ENCODE assay signal across 22 cellular contexts in genomic region chr3:45002680-45003079, GRCh38. TPM values are rescaled to one million over a fixed set of nuclear protein-coding genes. Genes with fewer than 3 reads are reported as not detected.
A peak's percentile ranks its signal among the peaks of the same experiment; 100 is the strongest.
DNase-seq lines count a peak whose midpoint lies in the region; ATAC-seq, FAIRE-seq and TF ChIP-seq lines count a peak whose summit lies in the region.
"Had no signal": no experiment of that assay in that cellular context is flagged by ENCODE, and none has a peak within 500 bp of the region (broad histone marks: within the 10 kb centered on the region; RNA-seq: fewer than 3 reads in every experiment).

No MANE protein-coding gene starts in this region.

- H3K9me3 ChIP-seq in PC-3 (ENCODE audit: low read length), result no peaks in the 10 kb centered on the region
- H3K9me3 ChIP-seq in endothelial cell of umbilical vein (replicated peaks; ENCODE audit: control insufficient read depth, insufficient read depth, low read length), result no peaks in the 10 kb centered on the region
- H3K9me3 ChIP-seq: lower lobe of right lung, upper lobe of right lung had no signal

- POLR2A ChIA-PET in PC-3 (lab: Charles Lee; ENCODE audit: unreplicated experiment), result no interaction called here
- POLR2A ChIA-PET in endothelial cell of umbilical vein (lab: Charles Lee), result interaction anchor here (1.3 kb wide), 1 partner anchor 9 kb away, joined by 4 read pairs; no protein-coding TSS in a partner anchor
- POLR2A ChIA-PET in naive thymus-derived CD8-positive, alpha-beta T cell (lab: Charles Lee), result no interaction called here

- H3K36me3 ChIP-seq in PC-3 (ENCODE audit: low read depth, low read length) (peaks cover 47% of the 10 kb centered on the region), endothelial cell of umbilical vein (ENCODE audit: control insufficient read depth in 2 of 2, extremely low read depth in 1 of 2, insufficient read depth in 2 of 2, low read length in 2 of 2) (peaks cover 6 to 11% of the 10 kb centered on the region in 2 experiments)

- no peaks in the 10 kb centered on the region for H4K20me1 ChIP-seq in PC-3 (ENCODE audit: low read length)
- no peaks in the 10 kb centered on the region for H4K20me1 ChIP-seq in endothelial cell of umbilical vein (replicated peaks; ENCODE audit: control insufficient read depth, extremely low read depth, insufficient read depth, low read length)

- intact Hi-C loops in PC-3 (cut with micrococcal nuclease) (no loop called here), endothelial cell of umbilical vein (cut with micrococcal nuclease) (no loop called here)

- no peak for TF ChIP-seq CTCF in PC-3 (conservative IDR thresholded peaks at IDR 0.05; ENCODE audit: low read depth, low read length)
- TF ChIP-seq CTCF in endothelial cell of umbilical vein (IDR thresholded peaks at IDR 0.05; ENCODE audit: extremely low read depth in 1 of 2, insufficient read depth in 1 of 2, low read depth in 1 of 2, low read length in 2 of 2), result no peak
- no peak for TF ChIP-seq CTCF in foreskin keratinocyte (conservative IDR thresholded peaks at IDR 0.05)

- no peak overlapping the region for H3K9ac ChIP-seq in PC-3 (ENCODE audit: low read length)
- H3K9ac ChIP-seq in endothelial cell of umbilical vein (replicated peaks; ENCODE audit: extremely low read depth, insufficient read depth, low read length), result peak overlapping the region; percentile 11

- H3K27ac ChIP-seq in PC-3 (ENCODE audit: low read length) (no peak overlapping the region), endothelial cell of umbilical vein (ENCODE audit: insufficient read depth, low read depth, low read length) (peak overlapping the region; percentile 74), foreskin keratinocyte (no peak overlapping the region)
- H3K27ac ChIP-seq: epithelial cell of prostate, lower lobe of right lung, upper lobe of right lung had no signal

- no peaks in the 10 kb centered on the region for H3K9me2 ChIP-seq in PC-3 (replicated peaks; ENCODE audit: low read length)

- FAIRE-seq in endothelial cell of umbilical vein (lab: Jason Lieb, UNC), result no peak

- CTCF ChIA-PET in PC-3 (lab: Charles Lee), result no interaction called here
- CTCF ChIA-PET in endothelial cell of umbilical vein (lab: Charles Lee), result interaction anchor here (3.4 to 3.5 kb wide), 2 partner anchors 9 to 10 kb away, joined by 15 to 16 read pairs; no protein-coding TSS in a partner anchor

- dilution Hi-C loops in endothelial cell of umbilical vein (cut with MboI; ENCODE audit: extremely low pct_ligation_motif_present, low sequenced_read_pairs), result no loop called here

- H3K4me3 Mint-ChIP-seq in T-helper 2 cell treated with Interferon-gamma antibody and Interleukin-4, amounts not matched to agents 5 μg/mL and 100 μg/mL, for 36 hours, result no peak overlapping the region
- no peak overlapping the region for H3K4me3 Mint-ChIP-seq in naive thymus-derived CD8-positive, alpha-beta T cell
- H3K4me3 Mint-ChIP-seq: activated CD4-positive, alpha-beta T cell treated with anti-CD3 and anti-CD28 coated beads for 36 hours; activated CD8-positive, alpha-beta memory T cell treated with anti-CD3 and anti-CD28 coated beads, Interleukin-2, amount 10 ng/mL, durations not matched to agents 7 days and 5 days had no signal

- H3K4me1 ChIP-seq in PC-3 (ENCODE audit: insufficient read depth, low read length) (no peaks in the 10 kb centered on the region), endothelial cell of umbilical vein (ENCODE audit: control insufficient read depth, extremely low read depth, insufficient read depth, low read length) (peaks cover 13% of the 10 kb centered on the region), foreskin keratinocyte (no peaks in the 10 kb centered on the region)
- H3K4me1 ChIP-seq: lower lobe of right lung, upper lobe of right lung had no signal

- H3F3A ChIP-seq in PC-3 (ENCODE audit: low read length, unreplicated experiment), result no peaks in the 10 kb centered on the region

- H3K27me3 Mint-ChIP-seq in T-helper 2 cell treated with Interferon-gamma antibody and Interleukin-4, amounts not matched to agents 5 μg/mL and 100 μg/mL, for 36 hours (ENCODE audit: low read depth), result no peaks in the 10 kb centered on the region
- no peaks in the 10 kb centered on the region for H3K27me3 Mint-ChIP-seq in naive thymus-derived CD8-positive, alpha-beta T cell
- H3K27me3 Mint-ChIP-seq: activated CD4-positive, alpha-beta T cell treated with anti-CD3 and anti-CD28 coated beads for 36 hours; activated CD8-positive, alpha-beta memory T cell treated with anti-CD3 and anti-CD28 coated beads, Interleukin-2, amount 10 ng/mL, durations not matched to agents 7 days and 5 days had no signal

- H3K27me3 ChIP-seq in PC-3 (ENCODE audit: low read length) (no peaks in the 10 kb centered on the region), endothelial cell of umbilical vein (ENCODE audit: control insufficient read depth in 2 of 2, insufficient read depth in 2 of 2, low read length in 2 of 2) (no peaks in the 10 kb centered on the region), foreskin keratinocyte (no peaks in the 10 kb centered on the region)
- H3K27me3 ChIP-seq: upper lobe of right lung had no signal

- H3K4me3 ChIP-seq in PC-3 (ENCODE audit: low read length), result no peak overlapping the region
- H3K4me3 ChIP-seq in endothelial cell of umbilical vein (replicated peaks in 1 of 3; ENCODE audit: insufficient read depth in 1 of 3, low read depth in 1 of 3, low read length in 3 of 3), result no peak overlapping the region
- H3K4me3 ChIP-seq: lower lobe of right lung, upper lobe of right lung had no signal

- BruUV-seq in PC-3 (replicated peaks; lab: Mats Ljungman, UMichigan) (TSS peak; percentile 15), endothelial cell of umbilical vein (replicated peaks; lab: Mats Ljungman, UMichigan) (no TSS peak)

- ATAC-seq in PC-3 (no peak), HG03432 (IDR thresholded peaks at IDR 0.05; ENCODE audit: unreplicated experiment) (no peak), foreskin keratinocyte (no peak)
- ATAC-seq in naive thymus-derived CD8-positive, alpha-beta T cell, result no peak
- ATAC-seq: activated CD4-positive, alpha-beta T cell treated with anti-CD3 and anti-CD28 coated beads for 36 hours; activated CD8-positive, alpha-beta memory T cell treated with anti-CD3 and anti-CD28 coated beads, Interleukin-2, amount 10 ng/mL, durations not matched to agents 7 days and 5 days; lower lobe of right lung; upper lobe of right lung had no signal

- peak overlapping the region; percentile 24 for H3K27ac Mint-ChIP-seq in T-helper 2 cell treated with Interferon-gamma antibody and Interleukin-4, amounts not matched to agents 5 μg/mL and 100 μg/mL, for 36 hours
- peak overlapping the region; percentile 9 to 93 (median 78) for H3K27ac Mint-ChIP-seq in naive thymus-derived CD8-positive, alpha-beta T cell
- H3K27ac Mint-ChIP-seq: activated CD4-positive, alpha-beta T cell treated with anti-CD3 and anti-CD28 coated beads for 36 hours; activated CD8-positive, alpha-beta memory T cell treated with anti-CD3 and anti-CD28 coated beads, Interleukin-2, amount 10 ng/mL, durations not matched to agents 7 days and 5 days; activated T-helper 2 cell treated with anti-CD3 and anti-CD28 coated beads, Interferon-gamma antibody, Interleukin-2, Interleukin-4, amounts not matched to agents 10 μg/mL and 5 μg/mL and 100 μg/mL, durations not matched to agents 14 hours and 24 hours and 36 hours had no signal

- no peak overlapping the region for H2AFZ ChIP-seq in PC-3 (ENCODE audit: low read length)
- no peak overlapping the region for H2AFZ ChIP-seq in endothelial cell of umbilical vein (ENCODE audit: low read depth, low read length)

- no peak for TF ChIP-seq POLR2A in endothelial cell of umbilical vein (IDR thresholded peaks at IDR 0.05; ENCODE audit: low read depth, low read length)

- no peaks in the 10 kb centered on the region for H3K79me2 ChIP-seq in PC-3 (ENCODE audit: low read length)
- no peaks in the 10 kb centered on the region for H3K79me2 ChIP-seq in endothelial cell of umbilical vein (ENCODE audit: control insufficient read depth, insufficient read depth, low read length)

- H3K36me3 Mint-ChIP-seq in T-helper 2 cell treated with Interferon-gamma antibody and Interleukin-4, amounts not matched to agents 5 μg/mL and 100 μg/mL, for 36 hours (ENCODE audit: low read depth), result peaks cover 66% of the 10 kb centered on the region
- peaks cover 6 to 65% (median 22%) of the 10 kb centered on the region in 3 donors for H3K36me3 Mint-ChIP-seq in naive thymus-derived CD8-positive, alpha-beta T cell

- peaks cover 9% of the 10 kb centered on the region for H3K9me3 Mint-ChIP-seq in T-helper 2 cell treated with Interferon-gamma antibody and Interleukin-4, amounts not matched to agents 5 μg/mL and 100 μg/mL, for 36 hours
- H3K9me3 Mint-ChIP-seq in naive thymus-derived CD8-positive, alpha-beta T cell, result peaks cover 0 to 9% (median 2%) of the 10 kb centered on the region in 9 donors

- H3K9me1 ChIP-seq in endothelial cell of umbilical vein (replicated peaks; ENCODE audit: control insufficient read depth, extremely low read depth, insufficient read depth, low read length), result no peaks in the 10 kb centered on the region

- no peak for DNase-seq in T-helper 2 cell treated with Interferon-gamma antibody and Interleukin-4, amounts not matched to agents 5 μg/mL and 100 μg/mL, for 36 hours (ENCODE audit: low spot score)
- no peak for DNase-seq in T-helper 2 cell
- DNase-seq in PC-3, result no peak
- no peak for DNase-seq in endothelial cell of umbilical vein (ENCODE audit: low read depth, low spot score)
- no peak for DNase-seq in naive thymus-derived CD8-positive, alpha-beta T cell
- DNase-seq in foreskin keratinocyte, result no peak
- no peak for DNase-seq in stimulated activated CD4-positive, alpha-beta T cell treated with anti-CD3 and anti-CD28 coated beads, Interleukin-4, amount 100 ng/mL, for 1 hour
- DNase-seq: 8988T; activated CD4-positive, alpha-beta T cell treated with anti-CD3 and anti-CD28 coated beads for 36 hours; activated CD8-positive, alpha-beta memory T cell treated with anti-CD3 and anti-CD28 coated beads, Interleukin-2, amount 10 ng/mL, durations not matched to agents 7 days and 5 days; hippocampal formation; IMR-90; lower lobe of right lung; NCI-H1105 treated with DMSO at 0.1 percent for 48 hours; NCI-H2081; NCI-H446 treated with DMSO at 0.1 percent for 48 hours; SHP77 treated with DMSO at 0.1 percent for 48 hours; stimulated activated CD4-positive, alpha-beta T cell treated with anti-CD3 and anti-CD28 coated beads, Interleukin-12 subunit alpha, Interleukin-12 subunit beta, amount 100 ng/mL, for 4 hours; upper lobe of right lung had no signal

- H3K4me1 Mint-ChIP-seq in T-helper 2 cell treated with Interferon-gamma antibody and Interleukin-4, amounts not matched to agents 5 μg/mL and 100 μg/mL, for 36 hours (ENCODE audit: low read depth), result peaks cover 9% of the 10 kb centered on the region
- peaks cover 15 to 39% (median 29%) of the 10 kb centered on the region in 4 donors for H3K4me1 Mint-ChIP-seq in naive thymus-derived CD8-positive, alpha-beta T cell

- no peak overlapping the region for H3K4me2 ChIP-seq in PC-3 (ENCODE audit: low read length)
- H3K4me2 ChIP-seq in endothelial cell of umbilical vein (ENCODE audit: insufficient read depth, low read length), result no peak overlapping the region

RNA-seq across cellular contexts. Expression of gene CLEC3B, which starts 23.4 kb away (rescaled TPM):
- total RNA-seq in PC-3 (2014; rRNA removed), result 1.8 TPM in 1 of 2 replicates, not detected in the other
- total RNA-seq in endothelial cell of umbilical vein, result not detected in 2 replicates
- 1.8 and 3.2 TPM in 2 replicates for polyA plus RNA-seq in endothelial cell of umbilical vein
- 1.0 and 1.5 TPM in 2 replicates for polyA plus RNA-seq in endothelial cell of umbilical vein (2011; cell fraction: cytosol; rRNA removed)
- 0.18 and 0.91 TPM in 2 replicates for polyA plus RNA-seq in endothelial cell of umbilical vein (2011; cell fraction: nucleus; rRNA removed)
- 0.85 TPM in 1 of 2 replicates, not detected in the other for polyA plus RNA-seq in endothelial cell of umbilical vein (2012)
- polyA minus RNA-seq in endothelial cell of umbilical vein, result 0.21 TPM in 1 of 2 replicates, not detected in the other
- not detected for polyA minus RNA-seq in endothelial cell of umbilical vein (2011; cell fraction: cytosol; rRNA and poly(A)+ RNA removed)
- not detected in 2 replicates for polyA minus RNA-seq in endothelial cell of umbilical vein (2011; cell fraction: nucleus; rRNA and poly(A)+ RNA removed)
- total RNA-seq in naive thymus-derived CD8-positive, alpha-beta T cell, result 1 to 10 TPM; 1.2 to 1.4 TPM
- polyA plus RNA-seq in naive thymus-derived CD8-positive, alpha-beta T cell, result not detected
- total RNA-seq in foreskin keratinocyte, result not detected in 2 replicates
- not detected in 2 replicates for polyA plus RNA-seq in foreskin keratinocyte
- total RNA-seq: activated CD4-positive, alpha-beta T cell treated with anti-CD3 and anti-CD28 coated beads for 36 hours; activated CD8-positive, alpha-beta memory T cell treated with anti-CD3 and anti-CD28 coated beads, Interleukin-2, amount 10 ng/mL, durations not matched to agents 7 days and 5 days; activated T-helper 2 cell treated with anti-CD3 and anti-CD28 coated beads, Interferon-gamma antibody, Interleukin-2, Interleukin-4, amounts not matched to agents 10 μg/mL and 5 μg/mL and 100 μg/mL, durations not matched to agents 14 hours and 24 hours and 36 hours had no signal

RNA-seq across cellular contexts. Expression of gene EXOSC7, which starts 26.6 kb away (rescaled TPM):
- total RNA-seq in PC-3 (2014; rRNA removed), result 79.8 and 81.5 TPM in 2 replicates
- total RNA-seq in endothelial cell of umbilical vein, result 44.5 and 46.2 TPM in 2 replicates
- polyA plus RNA-seq in endothelial cell of umbilical vein, result 35.3 and 53.8 TPM in 2 replicates
- 62.1 and 71.9 TPM in 2 replicates for polyA plus RNA-seq in endothelial cell of umbilical vein (2011; cell fraction: cytosol; rRNA removed)
- polyA plus RNA-seq in endothelial cell of umbilical vein (2011; cell fraction: nucleus; rRNA removed), result 50.0 and 63.3 TPM in 2 replicates
- 60.1 and 71.0 TPM in 2 replicates for polyA plus RNA-seq in endothelial cell of umbilical vein (2012)
- 42.3 and 48.3 TPM in 2 replicates for polyA minus RNA-seq in endothelial cell of umbilical vein
- polyA minus RNA-seq in endothelial cell of umbilical vein (2011; cell fraction: cytosol; rRNA and poly(A)+ RNA removed), result 16.2 TPM
- polyA minus RNA-seq in endothelial cell of umbilical vein (2011; cell fraction: nucleus; rRNA and poly(A)+ RNA removed), result 34.7 and 46.8 TPM in 2 replicates
- 10 to 100 TPM; 46.7 to 55.4 TPM for total RNA-seq in naive thymus-derived CD8-positive, alpha-beta T cell
- polyA plus RNA-seq in naive thymus-derived CD8-positive, alpha-beta T cell, result 10 to 100 TPM; 46.0 to 55.5 (median 49.1) TPM
- 63.3 and 66.8 TPM in 2 replicates for total RNA-seq in foreskin keratinocyte
- 71.8 and 78.1 TPM in 2 replicates for polyA plus RNA-seq in foreskin keratinocyte

RNA-seq across cellular contexts. Expression of gene ZDHHC3, which starts 26.7 kb away (rescaled TPM):
- total RNA-seq in PC-3 (2014; rRNA removed) (122 and 153 TPM in 2 replicates), endothelial cell of umbilical vein (62.4 and 62.7 TPM in 2 replicates), foreskin keratinocyte (80.5 and 84.2 TPM in 2 replicates)
- polyA plus RNA-seq in endothelial cell of umbilical vein (97.1 and 131 TPM in 2 replicates), foreskin keratinocyte (63.5 and 73.5 TPM in 2 replicates)
- 102 and 116 TPM in 2 replicates for polyA plus RNA-seq in endothelial cell of umbilical vein (2011; cell fraction: cytosol; rRNA removed)
- 95.9 and 110 TPM in 2 replicates for polyA plus RNA-seq in endothelial cell of umbilical vein (2011; cell fraction: nucleus; rRNA removed)
- polyA plus RNA-seq in endothelial cell of umbilical vein (2012), result 55.8 and 66.8 TPM in 2 replicates
- polyA minus RNA-seq in endothelial cell of umbilical vein, result 263 and 303 TPM in 2 replicates
- polyA minus RNA-seq in endothelial cell of umbilical vein (2011; cell fraction: cytosol; rRNA and poly(A)+ RNA removed), result 51.7 TPM
- 60.0 and 67.5 TPM in 2 replicates for polyA minus RNA-seq in endothelial cell of umbilical vein (2011; cell fraction: nucleus; rRNA and poly(A)+ RNA removed)
- 10 to 100 TPM; 46.6 to 48.4 TPM for total RNA-seq in naive thymus-derived CD8-positive, alpha-beta T cell
- 10 to 100 TPM; 28.0 to 35.7 (median 33.0) TPM for polyA plus RNA-seq in naive thymus-derived CD8-positive, alpha-beta T cell
